ENCODE assay signal across 6 cellular contexts in genomic region chr2:27407798-27408491, GRCh38. TPM values are rescaled to one million over a fixed set of nuclear protein-coding genes. Genes with fewer than 3 reads are reported as not detected.
DNase-seq lines count a peak whose midpoint lies in the region; ATAC-seq and TF ChIP-seq lines count a peak whose summit lies in the region.

No MANE protein-coding gene starts in this region.

- H3K4me1 ChIP-seq in gastrocnemius medialis, result peaks cover 15 to 24% of the 10 kb centered on the region in 2 donors

- intact Hi-C loops in gastrocnemius medialis (cut with DNase I; ENCODE audit: low total_unique reads), result loop anchor here (1.0 to 2.0 kb wide), 2 partner anchors 27 to 81 kb away; partner anchors contain the start of genes IFT172 and ZNF513

- in situ Hi-C loops in gastrocnemius medialis (cut with MboI; ENCODE audit: low sequenced_read_pairs in 4 of 4), result no loop called here

- DNase-seq in NCI-H1436 (lab: John Stamatoyannopoulos, UW) (peak; percentile 79), NCI-H1436 treated with DMSO at 0.1 percent for 48 hours (lab: John Stamatoyannopoulos, UW) (no peak), NCI-H748 treated with DMSO at 0.1 percent for 48 hours (lab: John Stamatoyannopoulos, UW) (peak; percentile 48), epithelial cell of esophagus (ENCODE audit: low read depth) (peak; percentile 68), gastrocnemius medialis (no peak)

- no peaks in the 10 kb centered on the region for H3K9me3 ChIP-seq in gastrocnemius medialis

- H3K27me3 ChIP-seq in gastrocnemius medialis, result no peaks in the 10 kb centered on the region

- no peak for TF ChIP-seq POLR2A in gastrocnemius medialis (IDR thresholded peaks at IDR 0.05)

- H3K36me3 ChIP-seq in gastrocnemius medialis, result no peaks in the 10 kb centered on the region

- no peak for ATAC-seq in gastrocnemius medialis
- ATAC-seq in GM21447 (IDR thresholded peaks at IDR 0.05; ENCODE audit: unreplicated experiment), result no peak

- H3K27ac ChIP-seq in gastrocnemius medialis, result peak overlapping the region; percentile 89 to 97 (median 94)

- TF ChIP-seq CTCF in epithelial cell of esophagus (IDR thresholded peaks at IDR 0.05; ENCODE audit: insufficient read depth, low read depth, low read length, missing control alignments) (peak; percentile 77), gastrocnemius medialis (IDR thresholded peaks at IDR 0.05 in 4 of 5, conservative IDR thresholded peaks at IDR 0.05 in 1 of 5) (peak; percentile 17 to 54 (median 43))

- H3K4me3 ChIP-seq in epithelial cell of esophagus (ENCODE audit: low read length) (peak overlapping the region; percentile 90), gastrocnemius medialis (peak overlapping the region; percentile 74 to 98 (median 96))

RNA-seq across cellular contexts. Expression of gene PPM1G, which starts 1.4 kb away (rescaled TPM):
- total RNA-seq in gastrocnemius medialis, result 100 to 1,000 TPM in 1 of 4 donors, 10 to 100 TPM in 3; 47.2 to 111 (median 92.2) TPM

RNA-seq across cellular contexts. Expression of gene NRBP1, which starts 20.5 kb away (rescaled TPM):
- total RNA-seq in gastrocnemius medialis, result 100 to 1,000 TPM in 3 of 4 donors, 10 to 100 TPM in 1; 91.8 to 125 (median 120) TPM

RNA-seq across cellular contexts. Expression of gene ZNF513, which starts 27.4 kb away (rescaled TPM):
- total RNA-seq in gastrocnemius medialis, result 1 to 10 TPM; 2.0 to 7.6 (median 4.5) TPM

RNA-seq across cellular contexts. Expression of gene KRTCAP3, which starts 34.2 kb away (rescaled TPM):
- total RNA-seq in gastrocnemius medialis, result 1 to 10 TPM in 1 of 4 donors, under 1 TPM in 1, not detected in 2; 0.93 to 2.1 TPM

RNA-seq across cellular contexts. Expression of gene SNX17, which starts 37.5 kb away (rescaled TPM):
- 10 to 100 TPM; 47.2 to 91.5 (median 56.3) TPM for total RNA-seq in gastrocnemius medialis

Comparison
In these comparisons a context has a peak if more than half of its experiments do, and no peak if none do; other contexts are left out.
1. DNase-seq: peak in NCI-H1436 (single experiment), NCI-H748 treated with DMSO at 0.1 percent for 48 hours (single experiment) and epithelial cell of esophagus (single experiment); none in NCI-H1436 treated with DMSO at 0.1 percent for 48 hours (single experiment) and gastrocnemius medialis (0 of 2).